8 cellular contexts compared by ENCODE assay signal in genomic region chr1:198167436-198167934, GRCh38. TPM values are rescaled to one million over a fixed set of nuclear protein-coding genes. Genes with fewer than 3 reads are reported as not detected.
DNase-seq lines count a peak whose midpoint lies in the region; ATAC-seq lines count a peak whose summit lies in the region.

No MANE protein-coding gene starts in this region.

- peak; percentile 28 to 37 for ATAC-seq in activated CD4-positive, CD25-positive, alpha-beta regulatory T cell treated with anti-CD3 and anti-CD28 coated beads, Interleukin-2, amount 50 U/mL, for 24 hours
- peak; percentile 62 for ATAC-seq in HG02763 (IDR thresholded peaks at IDR 0.05; ENCODE audit: unreplicated experiment)

- peak overlapping the region; percentile 65 for H3K27ac ChIP-seq in epithelial cell of prostate

- intact Hi-C loops in head of caudate nucleus (cut with DNase I) = no loop called here

- no peak for DNase-seq in activated CD4-positive, CD25-positive, alpha-beta regulatory T cell (lab: John Stamatoyannopoulos, UW)
- DNase-seq in RPMI7951 (ENCODE audit: low read depth) (peak; percentile 55), epithelial cell of prostate (ENCODE audit: low read depth, low spot score) (no peak), NCI-H1930 (lab: John Stamatoyannopoulos, UW) (no peak), head of caudate nucleus (no peak)
- DNase-seq in activated effector memory CD4-positive, alpha-beta T cell treated with Interleukin-2 at 50 U/mL for 16 hours = no peak

RNA-seq across cellular contexts. Expression of gene NEK7, which starts 10.7 kb away (rescaled TPM):
- 64.5 and 83.1 TPM in 2 replicates for total RNA-seq in RPMI7951 (2014; rRNA removed; shearing (Covaris generic))
